15 cellular contexts compared by ENCODE assay signal in the genomic region with DNA sequence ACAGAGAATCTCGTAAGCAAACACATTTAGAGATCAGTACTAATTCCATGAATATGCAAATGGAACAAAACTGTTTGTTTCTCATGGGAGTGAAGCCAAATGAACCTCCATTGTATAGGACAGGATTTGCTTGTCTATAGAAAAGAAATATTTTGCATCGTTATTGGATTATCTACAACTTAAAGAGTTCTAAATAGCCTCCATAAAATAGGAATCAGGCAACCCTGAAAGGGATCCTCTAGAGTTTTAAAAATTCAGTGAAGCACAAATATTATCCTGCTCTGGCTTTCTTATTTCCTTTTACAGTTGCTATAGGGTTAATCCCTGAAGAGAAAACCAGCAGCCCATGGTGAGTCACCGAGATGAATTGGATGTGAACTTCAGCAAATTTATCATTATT.
A peak's percentile ranks its signal among the peaks of the same experiment; 100 is the strongest.
DNase-seq lines count a peak whose midpoint lies in the region; ATAC-seq and TF ChIP-seq lines count a peak whose summit lies in the region.
"Had no signal": no experiment of that assay in that cellular context is flagged by ENCODE, and none has a peak within 500 bp of the region (broad histone marks: within the 10 kb centered on the region; RNA-seq: fewer than 3 reads in every experiment).

No MANE protein-coding gene starts in this region.

- H2AK9ac ChIP-seq in IMR-90 (replicated peaks; ENCODE audit: low read depth, low read length, poor library complexity): no peak overlapping the region

- H4K20me1 ChIP-seq in IMR-90 (ENCODE audit: insufficient read depth, low read length): no peaks in the 10 kb centered on the region
- H4K20me1 ChIP-seq: BLaER1 treated with 17β-estradiol and CSF1 and Interleukin-3, amounts not matched to agents 10 nM and 100 nM had no signal

- no peak overlapping the region for H3K4ac ChIP-seq in IMR-90 (ENCODE audit: low read depth, low read length)

- no peak overlapping the region for H2BK20ac ChIP-seq in IMR-90 (ENCODE audit: low read depth, low read length)

- H3K4me3 ChIP-seq in A673 (ENCODE audit: low read depth, low read length, poor library complexity, severe bottlenecking) (no peak overlapping the region), IMR-90 (ENCODE audit: insufficient read depth, low read depth, low read length) (no peak overlapping the region)
- H3K4me3 ChIP-seq: BLaER1 treated with 17β-estradiol and CSF1 and Interleukin-3, amounts not matched to agents 10 nM and 100 nM; GM23248 had no signal

- H3K9me3 Mint-ChIP-seq in brain: peaks cover 0 to 9% (median 0%) of the 10 kb centered on the region in 5 experiments
- no peaks in the 10 kb centered on the region for H3K9me3 Mint-ChIP-seq in activated naive CD4-positive, alpha-beta T cell treated with anti-CD3 and anti-CD28 coated beads for 36 hours

- H3K23ac ChIP-seq in IMR-90 (ENCODE audit: low read depth, low read length): no peak overlapping the region

- POLR2A ChIA-PET in A673 (lab: Charles Lee; ENCODE audit: low non-redundant PET): no interaction called here
- POLR2A ChIA-PET in IMR-90 (lab: Charles Lee; ENCODE audit: unreplicated experiment): no interaction called here

- H3K36me3 Mint-ChIP-seq in brain: no peaks in the 10 kb centered on the region
- no peaks in the 10 kb centered on the region for H3K36me3 Mint-ChIP-seq in activated naive CD4-positive, alpha-beta T cell treated with anti-CD3 and anti-CD28 coated beads for 36 hours (ENCODE audit: low read depth)
- H3K36me3 Mint-ChIP-seq: CD4-positive, CD25-positive, alpha-beta regulatory T cell had no signal

- TF ChIP-seq POLR2A in IMR-90 (IDR thresholded peaks at IDR 0.05; ENCODE audit: low read depth, low read length): no peak

- H3K27me3 ChIP-seq in A673 (replicated peaks; ENCODE audit: insufficient read depth, low read depth, low read length, poor library complexity) (no peaks in the 10 kb centered on the region), IMR-90 (ENCODE audit: control insufficient read depth, insufficient read depth, low read length) (no peaks in the 10 kb centered on the region)
- H3K27me3 ChIP-seq: BLaER1 treated with 17β-estradiol and CSF1 and Interleukin-3, amounts not matched to agents 10 nM and 100 nM had no signal

- H3K9me3 ChIP-seq in A673 (ENCODE audit: low read depth, low read length, poor library complexity, severe bottlenecking) (peaks cover 5% of the 10 kb centered on the region), IMR-90 (ENCODE audit: control insufficient read depth, insufficient read depth, low read length) (no peaks in the 10 kb centered on the region)
- H3K9me3 ChIP-seq: BLaER1 treated with 17β-estradiol and CSF1 and Interleukin-3, amounts not matched to agents 10 nM and 100 nM had no signal

- no peak overlapping the region for H2AFZ ChIP-seq in IMR-90 (replicated peaks; ENCODE audit: low read length, poor library complexity)
- H2AFZ ChIP-seq: GM23248 had no signal

- H3K14ac ChIP-seq in IMR-90 (replicated peaks; ENCODE audit: low read depth, low read length): no peak overlapping the region

- no peak for ATAC-seq in IMR-90 (ENCODE audit: low read depth)
- no peak for ATAC-seq in activated CD4-positive, CD25-positive, alpha-beta regulatory T cell treated with anti-CD3 and anti-CD28 coated beads, Interleukin-2, amount 50 U/mL, for 24 hours

- H4K91ac ChIP-seq in IMR-90 (ENCODE audit: insufficient read depth, low read depth, low read length): no peak overlapping the region

- TF ChIP-seq CTCF in A673 (conservative IDR thresholded peaks at IDR 0.05; ENCODE audit: low read depth, low read length) (no peak), IMR-90 (conservative IDR thresholded peaks at IDR 0.05; ENCODE audit: low read depth, low read length) (no peak), brain (conservative IDR thresholded peaks at IDR 0.05) (no peak), GM13976 (IDR thresholded peaks at IDR 0.05; ENCODE audit: borderline replicate concordance, control extremely low read depth, extremely low read depth, insufficient read depth, missing control alignments) (no peak)

- H3K4me1 ChIP-seq in A673 (ENCODE audit: insufficient read depth, low read length, poor library complexity, severe bottlenecking) (peaks cover 5% of the 10 kb centered on the region), IMR-90 (ENCODE audit: control insufficient read depth, insufficient read depth, low read length) (peaks cover 4% of the 10 kb centered on the region)
- H3K4me1 ChIP-seq: BLaER1 treated with 17β-estradiol and CSF1 and Interleukin-3, amounts not matched to agents 10 nM and 100 nM had no signal

- peaks cover 8% of the 10 kb centered on the region for H3K27me3 Mint-ChIP-seq in brain
- H3K27me3 Mint-ChIP-seq in activated naive CD4-positive, alpha-beta T cell treated with anti-CD3 and anti-CD28 coated beads for 36 hours (ENCODE audit: low read depth): no peaks in the 10 kb centered on the region
- H3K27me3 Mint-ChIP-seq: CD4-positive, CD25-positive, alpha-beta regulatory T cell had no signal

- H3K9me1 ChIP-seq in IMR-90 (ENCODE audit: insufficient read depth, low read length): no peaks in the 10 kb centered on the region

- H3K18ac ChIP-seq in IMR-90 (ENCODE audit: low read depth, low read length): no peak overlapping the region

- no peak overlapping the region for H3K56ac ChIP-seq in IMR-90 (ENCODE audit: extremely low read depth, insufficient read depth, low read length)

- H3K36me3 ChIP-seq in A673 (ENCODE audit: insufficient read depth, low read length, poor library complexity, severe bottlenecking) (no peaks in the 10 kb centered on the region), IMR-90 (ENCODE audit: control insufficient read depth, insufficient read depth, low read length) (no peaks in the 10 kb centered on the region)
- H3K36me3 ChIP-seq: BLaER1 treated with 17β-estradiol and CSF1 and Interleukin-3, amounts not matched to agents 10 nM and 100 nM had no signal

- H3K27ac ChIP-seq in A673 (ENCODE audit: low read depth, low read length, poor library complexity, severe bottlenecking) (no peak overlapping the region), IMR-90 (ENCODE audit: insufficient read depth, low read length) (no peak overlapping the region)
- H3K27ac ChIP-seq: BLaER1 treated with 17β-estradiol and CSF1 and Interleukin-3, amounts not matched to agents 10 nM and 100 nM; GM23248 had no signal

- H4K8ac ChIP-seq in IMR-90 (ENCODE audit: low read depth in 2 of 2, low read length in 2 of 2): no peak overlapping the region; a peak in 1 of 4 replicates

- no peak overlapping the region for H2BK5ac ChIP-seq in IMR-90 (ENCODE audit: low read depth, low read length, poor library complexity, severe bottlenecking)

- no peak overlapping the region for H2AK5ac ChIP-seq in IMR-90 (ENCODE audit: low read depth, low read length)

- DNase-seq in A673 (ENCODE audit: low spot score): peak; percentile 51
- peak; percentile 24 for DNase-seq in IMR-90
- peak; percentile 43 for DNase-seq in iris pigment epithelial cell (ENCODE audit: low read depth)
- DNase-seq in activated naive CD4-positive, alpha-beta T cell treated with anti-CD3 and anti-CD28 coated beads for 36 hours: no peak
- DNase-seq in GM13976 (ENCODE audit: low spot score): no peak
- DNase-seq: 8988T; ACHN; Calu3; CD4-positive, CD25-positive, alpha-beta regulatory T cell; DMS 273 treated with DMSO at 0.1 percent for 48 hours; GM23248; H9 had no signal

- no CpG with 5 or more reads among the region's 3 CpGs for WGBS in IMR-90 (ENCODE audit: extremely low coverage in 2 of 2, insufficient read length in 1 of 2), 2 experiments

- BruUV-seq in A673 (replicated peaks; lab: Mats Ljungman, UMichigan): no TSS peak
- BruUV-seq in IMR-90 (replicated peaks; lab: Mats Ljungman, UMichigan): no TSS peak

- dilution Hi-C loops in IMR-90 (cut with HindIII; ENCODE audit: low sequenced_read_pairs, unreplicated experiment): no loop called here

- CTCF ChIA-PET in A673 (lab: Charles Lee): no interaction called here
- CTCF ChIA-PET in IMR-90 (lab: Yijun Ruan, JAX): no interaction called here
- CTCF ChIA-PET in activated naive CD4-positive, alpha-beta T cell treated with anti-CD3 and anti-CD28 coated beads for 36 hours (lab: Charles Lee): no interaction called here

- peak overlapping the region in 1 of 5 experiments; percentile 62 for H3K27ac Mint-ChIP-seq in brain
- no peak overlapping the region for H3K27ac Mint-ChIP-seq in activated naive CD4-positive, alpha-beta T cell treated with anti-CD3 and anti-CD28 coated beads for 36 hours
- H3K27ac Mint-ChIP-seq: CD4-positive, CD25-positive, alpha-beta regulatory T cell had no signal

- intact Hi-C loops in A673 (cut with micrococcal nuclease; ENCODE audit: unreplicated experiment): no loop called here
- intact Hi-C loops in IMR-90 (cut with micrococcal nuclease): no loop called here
- intact Hi-C loops in activated naive CD4-positive, alpha-beta T cell treated with anti-CD3 and anti-CD28 coated beads for 36 hours (cut with micrococcal nuclease): no loop called here

- H2BK15ac ChIP-seq in IMR-90 (ENCODE audit: low read depth, low read length): no peak overlapping the region

- peak overlapping the region in 4 of 5 experiments; percentile 0 to 60 (median 26) for H3K4me3 Mint-ChIP-seq in brain
- no peak overlapping the region for H3K4me3 Mint-ChIP-seq in activated naive CD4-positive, alpha-beta T cell treated with anti-CD3 and anti-CD28 coated beads for 36 hours
- H3K4me3 Mint-ChIP-seq: CD4-positive, CD25-positive, alpha-beta regulatory T cell; H9 had no signal

- H4K5ac ChIP-seq in IMR-90 (ENCODE audit: low read depth, low read length): no peak overlapping the region; the same call in 1 of the 2 replicates

- H3K4me2 ChIP-seq in IMR-90 (ENCODE audit: low read depth, low read length): no peak overlapping the region
- H3K4me2 ChIP-seq: BLaER1 treated with 17β-estradiol and CSF1 and Interleukin-3, amounts not matched to agents 10 nM and 100 nM had no signal

- no peak for TF ChIP-seq RAD21 in IMR-90 (IDR thresholded peaks at IDR 0.05; ENCODE audit: low read length)

- in situ Hi-C loops in IMR-90 (cut with MboI; ENCODE audit: low sequenced_read_pairs) (no loop called here), GM13976 (cut with MboI; ENCODE audit: low sequenced_read_pairs, unreplicated experiment) (no loop called here)

- no peak overlapping the region for H3K9ac ChIP-seq in IMR-90 (ENCODE audit: low read depth, low read length)
- H3K9ac ChIP-seq: BLaER1 treated with 17β-estradiol and CSF1 and Interleukin-3, amounts not matched to agents 10 nM and 100 nM; GM23248 had no signal

- H2BK120ac ChIP-seq in IMR-90 (ENCODE audit: low read depth, low read length): no peak overlapping the region

- peaks cover 24% of the 10 kb centered on the region for H3K4me1 Mint-ChIP-seq in brain
- no peaks in the 10 kb centered on the region for H3K4me1 Mint-ChIP-seq in activated naive CD4-positive, alpha-beta T cell treated with anti-CD3 and anti-CD28 coated beads for 36 hours (ENCODE audit: low read depth)
- H3K4me1 Mint-ChIP-seq: CD4-positive, CD25-positive, alpha-beta regulatory T cell had no signal

- H3K79me1 ChIP-seq in IMR-90 (ENCODE audit: low read depth in 1 of 2, low read length in 2 of 2): no peaks in the 10 kb centered on the region

Comparison
In these comparisons a context has a peak if more than half of its experiments do, and no peak if none do; other contexts are left out.
1. DNase-seq: peak in A673 (single experiment), IMR-90 (single experiment) and iris pigment epithelial cell (single experiment); none in activated naive CD4-positive, alpha-beta T cell treated with anti-CD3 and anti-CD28 coated beads for 36 hours (single experiment) and GM13976 (single experiment).